1 cellular context compared by ENCODE assay signal in the genomic region with DNA sequence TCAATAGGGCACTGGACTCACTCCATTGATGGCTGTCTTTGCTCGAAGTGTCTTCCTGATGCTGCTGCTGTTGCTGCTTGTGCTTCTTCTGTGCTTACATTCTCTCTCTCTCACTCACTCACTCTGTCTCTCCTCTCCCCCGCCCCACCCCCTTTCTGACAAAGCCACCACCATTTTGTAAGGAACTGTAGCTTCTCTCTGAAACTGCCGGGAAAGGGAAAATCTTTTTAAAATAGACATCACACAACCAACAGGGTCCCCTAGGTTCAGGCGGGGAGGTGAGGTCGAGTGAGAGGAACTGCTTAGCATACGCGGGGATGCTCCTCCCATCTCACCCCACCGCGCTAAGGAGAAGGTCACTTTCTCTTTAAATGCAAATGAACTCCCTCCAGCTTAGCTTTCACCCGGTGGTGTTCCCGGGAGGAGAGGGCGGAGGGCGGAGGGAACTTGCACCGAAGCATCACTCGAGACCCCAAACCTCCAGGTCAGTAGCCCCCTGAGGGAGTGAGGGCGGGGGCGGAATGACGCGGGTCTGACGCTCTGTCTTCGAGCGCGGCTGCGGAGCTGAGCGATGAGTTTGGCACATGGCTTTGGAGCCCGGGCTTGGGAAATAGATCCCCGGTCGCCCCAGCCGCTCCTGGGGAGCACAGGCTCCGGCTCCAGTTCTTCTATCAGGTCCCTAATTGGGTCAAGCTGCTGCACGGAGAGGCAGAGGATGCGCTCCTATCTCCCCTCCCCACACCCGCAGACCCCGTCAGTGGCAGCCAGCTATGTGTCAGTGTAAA.
TF ChIP-seq lines count a peak whose summit lies in the region.

Gene CCDC28B (plus strand): TSS at position 370 of the 785 bp plus-strand sequence. CDS start 1,341 bp downstream, outside the sequence.

TF ChIP-seq in WTC11, 78 proteins besides CTCF, POLR2A, EP300 and RAD21 (continued from another document):
- TF ChIP-seq, protein P1, sequence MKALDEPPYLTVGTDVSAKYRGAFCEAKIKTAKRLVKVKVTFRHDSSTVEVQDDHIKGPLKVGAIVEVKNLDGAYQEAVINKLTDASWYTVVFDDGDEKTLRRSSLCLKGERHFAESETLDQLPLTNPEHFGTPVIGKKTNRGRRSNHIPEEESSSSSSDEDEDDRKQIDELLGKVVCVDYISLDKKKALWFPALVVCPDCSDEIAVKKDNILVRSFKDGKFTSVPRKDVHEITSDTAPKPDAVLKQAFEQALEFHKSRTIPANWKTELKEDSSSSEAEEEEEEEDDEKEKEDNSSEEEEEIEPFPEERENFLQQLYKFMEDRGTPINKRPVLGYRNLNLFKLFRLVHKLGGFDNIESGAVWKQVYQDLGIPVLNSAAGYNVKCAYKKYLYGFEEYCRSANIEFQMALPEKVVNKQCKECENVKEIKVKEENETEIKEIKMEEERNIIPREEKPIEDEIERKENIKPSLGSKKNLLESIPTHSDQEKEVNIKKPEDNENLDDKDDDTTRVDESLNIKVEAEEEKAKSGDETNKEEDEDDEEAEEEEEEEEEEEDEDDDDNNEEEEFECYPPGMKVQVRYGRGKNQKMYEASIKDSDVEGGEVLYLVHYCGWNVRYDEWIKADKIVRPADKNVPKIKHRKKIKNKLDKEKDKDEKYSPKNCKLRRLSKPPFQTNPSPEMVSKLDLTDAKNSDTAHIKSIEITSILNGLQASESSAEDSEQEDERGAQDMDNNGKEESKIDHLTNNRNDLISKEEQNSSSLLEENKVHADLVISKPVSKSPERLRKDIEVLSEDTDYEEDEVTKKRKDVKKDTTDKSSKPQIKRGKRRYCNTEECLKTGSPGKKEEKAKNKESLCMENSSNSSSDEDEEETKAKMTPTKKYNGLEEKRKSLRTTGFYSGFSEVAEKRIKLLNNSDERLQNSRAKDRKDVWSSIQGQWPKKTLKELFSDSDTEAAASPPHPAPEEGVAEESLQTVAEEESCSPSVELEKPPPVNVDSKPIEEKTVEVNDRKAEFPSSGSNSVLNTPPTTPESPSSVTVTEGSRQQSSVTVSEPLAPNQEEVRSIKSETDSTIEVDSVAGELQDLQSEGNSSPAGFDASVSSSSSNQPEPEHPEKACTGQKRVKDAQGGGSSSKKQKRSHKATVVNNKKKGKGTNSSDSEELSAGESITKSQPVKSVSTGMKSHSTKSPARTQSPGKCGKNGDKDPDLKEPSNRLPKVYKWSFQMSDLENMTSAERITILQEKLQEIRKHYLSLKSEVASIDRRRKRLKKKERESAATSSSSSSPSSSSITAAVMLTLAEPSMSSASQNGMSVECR (CRISPR knock-in tag; IDR thresholded peaks at IDR 0.05; ENCODE audit: borderline replicate concordance) = no peak; the same call in 1 of the 2 replicates
- TF ChIP-seq, protein P2, sequence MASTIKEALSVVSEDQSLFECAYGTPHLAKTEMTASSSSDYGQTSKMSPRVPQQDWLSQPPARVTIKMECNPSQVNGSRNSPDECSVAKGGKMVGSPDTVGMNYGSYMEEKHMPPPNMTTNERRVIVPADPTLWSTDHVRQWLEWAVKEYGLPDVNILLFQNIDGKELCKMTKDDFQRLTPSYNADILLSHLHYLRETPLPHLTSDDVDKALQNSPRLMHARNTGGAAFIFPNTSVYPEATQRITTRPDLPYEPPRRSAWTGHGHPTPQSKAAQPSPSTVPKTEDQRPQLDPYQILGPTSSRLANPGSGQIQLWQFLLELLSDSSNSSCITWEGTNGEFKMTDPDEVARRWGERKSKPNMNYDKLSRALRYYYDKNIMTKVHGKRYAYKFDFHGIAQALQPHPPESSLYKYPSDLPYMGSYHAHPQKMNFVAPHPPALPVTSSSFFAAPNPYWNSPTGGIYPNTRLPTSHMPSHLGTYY (CRISPR knock-in tag; IDR thresholded peaks at IDR 0.05) = no peak
- TF ChIP-seq, protein P3, sequence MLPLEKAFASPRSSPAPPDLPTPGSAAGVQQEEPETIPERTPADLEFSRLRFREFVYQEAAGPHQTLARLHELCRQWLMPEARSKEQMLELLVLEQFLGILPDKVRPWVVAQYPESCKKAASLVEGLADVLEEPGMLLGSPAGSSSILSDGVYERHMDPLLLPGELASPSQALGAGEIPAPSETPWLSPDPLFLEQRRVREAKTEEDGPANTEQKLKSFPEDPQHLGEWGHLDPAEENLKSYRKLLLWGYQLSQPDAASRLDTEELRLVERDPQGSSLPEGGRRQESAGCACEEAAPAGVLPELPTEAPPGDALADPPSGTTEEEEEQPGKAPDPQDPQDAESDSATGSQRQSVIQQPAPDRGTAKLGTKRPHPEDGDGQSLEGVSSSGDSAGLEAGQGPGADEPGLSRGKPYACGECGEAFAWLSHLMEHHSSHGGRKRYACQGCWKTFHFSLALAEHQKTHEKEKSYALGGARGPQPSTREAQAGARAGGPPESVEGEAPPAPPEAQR (CRISPR knock-in tag; IDR thresholded peaks at IDR 0.05) = no peak
- TF ChIP-seq, protein P4, sequence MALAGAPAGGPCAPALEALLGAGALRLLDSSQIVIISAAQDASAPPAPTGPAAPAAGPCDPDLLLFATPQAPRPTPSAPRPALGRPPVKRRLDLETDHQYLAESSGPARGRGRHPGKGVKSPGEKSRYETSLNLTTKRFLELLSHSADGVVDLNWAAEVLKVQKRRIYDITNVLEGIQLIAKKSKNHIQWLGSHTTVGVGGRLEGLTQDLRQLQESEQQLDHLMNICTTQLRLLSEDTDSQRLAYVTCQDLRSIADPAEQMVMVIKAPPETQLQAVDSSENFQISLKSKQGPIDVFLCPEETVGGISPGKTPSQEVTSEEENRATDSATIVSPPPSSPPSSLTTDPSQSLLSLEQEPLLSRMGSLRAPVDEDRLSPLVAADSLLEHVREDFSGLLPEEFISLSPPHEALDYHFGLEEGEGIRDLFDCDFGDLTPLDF (CRISPR knock-in tag; IDR thresholded peaks at IDR 0.05) = no peak
- TF ChIP-seq ZNF317 (CRISPR knock-in tag; IDR thresholded peaks at IDR 0.05; ENCODE audit: borderline replicate concordance, low read depth) = no peak
- TF ChIP-seq CREM (CRISPR knock-in tag; IDR thresholded peaks at IDR 0.05) = peak; percentile 51; the same call in 1 of the 2 replicates
- no peak for TF ChIP-seq E2F4 (CRISPR knock-in tag; IDR thresholded peaks at IDR 0.05; ENCODE audit: borderline replicate concordance, low read depth)
- TF ChIP-seq, protein P5, sequence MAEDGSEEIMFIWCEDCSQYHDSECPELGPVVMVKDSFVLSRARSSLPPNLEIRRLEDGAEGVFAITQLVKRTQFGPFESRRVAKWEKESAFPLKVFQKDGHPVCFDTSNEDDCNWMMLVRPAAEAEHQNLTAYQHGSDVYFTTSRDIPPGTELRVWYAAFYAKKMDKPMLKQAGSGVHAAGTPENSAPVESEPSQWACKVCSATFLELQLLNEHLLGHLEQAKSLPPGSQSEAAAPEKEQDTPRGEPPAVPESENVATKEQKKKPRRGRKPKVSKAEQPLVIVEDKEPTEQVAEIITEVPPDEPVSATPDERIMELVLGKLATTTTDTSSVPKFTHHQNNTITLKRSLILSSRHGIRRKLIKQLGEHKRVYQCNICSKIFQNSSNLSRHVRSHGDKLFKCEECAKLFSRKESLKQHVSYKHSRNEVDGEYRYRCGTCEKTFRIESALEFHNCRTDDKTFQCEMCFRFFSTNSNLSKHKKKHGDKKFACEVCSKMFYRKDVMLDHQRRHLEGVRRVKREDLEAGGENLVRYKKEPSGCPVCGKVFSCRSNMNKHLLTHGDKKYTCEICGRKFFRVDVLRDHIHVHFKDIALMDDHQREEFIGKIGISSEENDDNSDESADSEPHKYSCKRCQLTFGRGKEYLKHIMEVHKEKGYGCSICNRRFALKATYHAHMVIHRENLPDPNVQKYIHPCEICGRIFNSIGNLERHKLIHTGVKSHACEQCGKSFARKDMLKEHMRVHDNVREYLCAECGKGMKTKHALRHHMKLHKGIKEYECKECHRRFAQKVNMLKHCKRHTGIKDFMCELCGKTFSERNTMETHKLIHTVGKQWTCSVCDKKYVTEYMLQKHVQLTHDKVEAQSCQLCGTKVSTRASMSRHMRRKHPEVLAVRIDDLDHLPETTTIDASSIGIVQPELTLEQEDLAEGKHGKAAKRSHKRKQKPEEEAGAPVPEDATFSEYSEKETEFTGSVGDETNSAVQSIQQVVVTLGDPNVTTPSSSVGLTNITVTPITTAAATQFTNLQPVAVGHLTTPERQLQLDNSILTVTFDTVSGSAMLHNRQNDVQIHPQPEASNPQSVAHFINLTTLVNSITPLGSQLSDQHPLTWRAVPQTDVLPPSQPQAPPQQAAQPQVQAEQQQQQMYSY (CRISPR knock-in tag; IDR thresholded peaks at IDR 0.05) = peak; percentile 92
- no peak for TF ChIP-seq RELA (CRISPR knock-in tag; IDR thresholded peaks at IDR 0.05; ENCODE audit: borderline replicate concordance)
- TF ChIP-seq ZNF416 (CRISPR knock-in tag; IDR thresholded peaks at IDR 0.05) = 0 out of 2 replicates have a peak, but pooled peaks have one; percentile 64
- no peak for TF ChIP-seq ZBTB21 (CRISPR knock-in tag; IDR thresholded peaks at IDR 0.05; ENCODE audit: borderline replicate concordance)
- TF ChIP-seq E2F5 (CRISPR knock-in tag; IDR thresholded peaks at IDR 0.05) = 0 out of 2 replicates have a peak, but pooled peaks have one; percentile 36
- TF ChIP-seq, protein P6, sequence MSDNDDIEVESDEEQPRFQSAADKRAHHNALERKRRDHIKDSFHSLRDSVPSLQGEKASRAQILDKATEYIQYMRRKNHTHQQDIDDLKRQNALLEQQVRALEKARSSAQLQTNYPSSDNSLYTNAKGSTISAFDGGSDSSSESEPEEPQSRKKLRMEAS (CRISPR knock-in tag; IDR thresholded peaks at IDR 0.05) = peak; percentile 76
- TF ChIP-seq SMAD3 (CRISPR knock-in tag; IDR thresholded peaks at IDR 0.05; ENCODE audit: borderline replicate concordance) = no peak
- no peak for TF ChIP-seq HMGA2 (CRISPR knock-in tag; IDR thresholded peaks at IDR 0.05)
- TF ChIP-seq ZNF121 (CRISPR knock-in tag; IDR thresholded peaks at IDR 0.05) = peak; percentile 92
- TF ChIP-seq ESRRA (CRISPR knock-in tag; IDR thresholded peaks at IDR 0.05; ENCODE audit: borderline replicate concordance) = no peak
